1 cellular context compared by ENCODE assay signal in the genomic region with DNA sequence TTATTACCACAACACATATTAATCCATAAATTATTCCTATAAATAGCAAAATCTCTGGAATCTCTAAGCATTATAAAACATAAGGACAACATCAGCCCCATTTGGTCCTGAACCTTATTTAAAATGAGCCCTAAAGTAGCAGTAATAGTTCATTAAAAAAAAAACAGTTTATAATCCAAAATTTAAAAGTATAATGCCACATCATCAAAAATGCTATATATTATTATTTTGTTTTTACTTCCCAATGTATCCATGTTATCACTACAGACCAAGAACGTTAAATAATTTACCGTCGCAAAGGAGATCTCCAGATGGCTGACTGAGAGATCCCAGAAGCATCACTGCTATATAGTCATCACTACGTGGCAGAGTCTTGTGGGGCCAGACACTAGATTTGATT.
A peak's percentile ranks its signal among the peaks of the same experiment; 100 is the strongest.
TF ChIP-seq lines count a peak whose summit lies in the region.

No MANE protein-coding gene starts in this region.

TF ChIP-seq in SK-N-SH, 30 proteins besides CTCF, POLR2A, EP300 and RAD21 (continued from another document):
- TF ChIP-seq TCF12 (IDR thresholded peaks at IDR 0.05): peak; percentile 38
